In genomic region chr19:35544110-35544802, GRCh38 we compare ENCODE assay signal across 10 cellular contexts. TPM values are rescaled to one million over a fixed set of nuclear protein-coding genes. Genes with fewer than 3 reads are reported as not detected.
DNase-seq lines count a peak whose midpoint lies in the region; ATAC-seq and TF ChIP-seq lines count a peak whose summit lies in the region.
"Had no signal": no experiment of that assay in that cellular context is flagged by ENCODE, and none has a peak within 500 bp of the region (broad histone marks: within the 10 kb centered on the region; RNA-seq: fewer than 3 reads in every experiment).

No MANE protein-coding gene starts in this region.

- 94% methylated on average over 2 of the region's 3 CpGs for WGBS in mammary epithelial cell (ENCODE audit: low coverage, missing lambda C conversion rate)

- H2AFZ ChIP-seq in ACC112 (ENCODE audit: low read length, unreplicated experiment): no peak overlapping the region
- H2AFZ ChIP-seq in mammary epithelial cell (ENCODE audit: low read depth, low read length): peak overlapping the region; percentile 94

- no peak for ATAC-seq in GM21723 (IDR thresholded peaks at IDR 0.05; ENCODE audit: unreplicated experiment)
- no peak for ATAC-seq in HG02623 (IDR thresholded peaks at IDR 0.05; ENCODE audit: unreplicated experiment)
- no peak for ATAC-seq in GM19397 (IDR thresholded peaks at IDR 0.05; ENCODE audit: unreplicated experiment)

- H3K27me3 ChIP-seq in ACC112 (ENCODE audit: insufficient read depth, low read length) (no peaks in the 10 kb centered on the region), HUES6 (ENCODE audit: control insufficient read depth, insufficient read depth, low read length) (no peaks in the 10 kb centered on the region), mammary epithelial cell (ENCODE audit: insufficient read depth, low read length) (no peaks in the 10 kb centered on the region), mucosa of stomach (ENCODE audit: control insufficient read depth, insufficient read depth, low read length) (no peaks in the 10 kb centered on the region)

- H3K4me2 ChIP-seq in mammary epithelial cell (ENCODE audit: insufficient read depth, low read depth, low read length): peak overlapping the region; percentile 89

- no peaks in the 10 kb centered on the region for H4K20me1 ChIP-seq in mammary epithelial cell (ENCODE audit: insufficient read depth, low read length)

- no TSS peak for BruUV-seq in mammary epithelial cell (replicated peaks; lab: Mats Ljungman, UMichigan)

- H3K4me3 ChIP-seq in ACC112 (ENCODE audit: low read depth, low read length): peak overlapping the region; percentile 89
- peak overlapping the region; percentile 89 for H3K4me3 ChIP-seq in HUES6 (ENCODE audit: low read depth, low read length)
- H3K4me3 ChIP-seq in mammary epithelial cell (replicated peaks in 1 of 3; ENCODE audit: insufficient read depth in 1 of 3, low read depth in 2 of 3, low read length in 3 of 3): peak overlapping the region; percentile 88 to 90 (median 89)
- peak overlapping the region; percentile 92 for H3K4me3 ChIP-seq in mucosa of stomach (ENCODE audit: low read length)

- no peak for TF ChIP-seq CTCF in mammary epithelial cell (conservative IDR thresholded peaks at IDR 0.05 in 1 of 2, IDR thresholded peaks at IDR 0.05 in 1 of 2; ENCODE audit: extremely low read depth in 1 of 2, insufficient read depth in 1 of 2, low read depth in 1 of 2, low read length in 2 of 2)

- H3K27ac ChIP-seq in ACC112 (ENCODE audit: low read depth, low read length): no peak overlapping the region
- no peak overlapping the region for H3K27ac ChIP-seq in HUES6 (ENCODE audit: low read depth, low read length)
- peak overlapping the region; percentile 84 for H3K27ac ChIP-seq in mammary epithelial cell (ENCODE audit: insufficient read depth, low read depth, low read length)

- peaks cover 8% of the 10 kb centered on the region for H3K4me1 ChIP-seq in ACC112 (ENCODE audit: control insufficient read depth, insufficient read depth, low read length, unreplicated experiment)
- peaks cover 12% of the 10 kb centered on the region for H3K4me1 ChIP-seq in HUES6 (ENCODE audit: control insufficient read depth, insufficient read depth, low read length)
- H3K4me1 ChIP-seq in mammary epithelial cell (ENCODE audit: insufficient read depth, low read length): peaks cover 7% of the 10 kb centered on the region
- H3K4me1 ChIP-seq in mucosa of stomach (ENCODE audit: control insufficient read depth, insufficient read depth, low read length): peaks cover 18% of the 10 kb centered on the region

- H3K9me3 ChIP-seq in HUES6 (ENCODE audit: control insufficient read depth, insufficient read depth, low read depth, low read length) (no peaks in the 10 kb centered on the region), mammary epithelial cell (replicated peaks; ENCODE audit: insufficient read depth, low read length) (no peaks in the 10 kb centered on the region), mucosa of stomach (ENCODE audit: control insufficient read depth, low read length) (no peaks in the 10 kb centered on the region)

- no peak for DNase-seq in mammary epithelial cell
- DNase-seq in ACHN: no peak
- DNase-seq: activated CD8-positive, alpha-beta memory T cell treated with anti-CD3 and anti-CD28 coated beads for 24 hours had no signal

- intact Hi-C loops in mammary epithelial cell (cut with micrococcal nuclease): loop anchor here (2.0 kb wide), 1 partner anchor 25 kb away; no protein-coding TSS in a partner anchor

- H3K9ac ChIP-seq in HUES6 (ENCODE audit: low read length) (peak overlapping the region; percentile 97), mammary epithelial cell (ENCODE audit: insufficient read depth, low read length) (peak overlapping the region; percentile 23), mucosa of stomach (ENCODE audit: low read length) (peak overlapping the region; percentile 90)

- H3K79me2 ChIP-seq in ACC112 (ENCODE audit: control insufficient read depth, insufficient read depth, low read length, unreplicated experiment): peaks cover 27% of the 10 kb centered on the region
- peaks cover 46% of the 10 kb centered on the region for H3K79me2 ChIP-seq in mammary epithelial cell (ENCODE audit: insufficient read depth, low read length)

- dilution Hi-C loops in mammary epithelial cell (cut with HindIII; ENCODE audit: low sequenced_read_pairs): no loop called here

- H3K36me3 ChIP-seq in ACC112 (ENCODE audit: insufficient read depth, low read length): no peaks in the 10 kb centered on the region
- peaks cover 33% of the 10 kb centered on the region for H3K36me3 ChIP-seq in HUES6 (ENCODE audit: control insufficient read depth, insufficient read depth, low read length)
- peaks cover 5% of the 10 kb centered on the region for H3K36me3 ChIP-seq in mammary epithelial cell (ENCODE audit: insufficient read depth, low read length)
- H3K36me3 ChIP-seq in mucosa of stomach (ENCODE audit: control insufficient read depth, insufficient read depth, low read length): no peaks in the 10 kb centered on the region

- in situ Hi-C loops in mammary epithelial cell (cut with MboI; ENCODE audit: low sequenced_read_pairs in 2 of 2) (loop anchor here in 1 of 2 donors (10.0 kb wide), 1 partner anchor 171 kb away; the partner anchor contains the start of gene KMT2B), ACHN (cut with HindIII; ENCODE audit: low pct_ligation_motif_present, low pct_unique_long_range_greater_than_20kb, low sequenced_read_pairs) (no loop called here)

- CTCF ChIA-PET in mammary epithelial cell (lab: Charles Lee; ENCODE audit: low non-redundant PET): interaction anchor here (0.6 kb wide), 1 partner anchor 34 kb away, joined by 3 read pairs; no protein-coding TSS in a partner anchor

RNA-seq across cellular contexts. Expression of gene TMEM147, which starts 1.2 kb away (rescaled TPM):
- total RNA-seq in mammary epithelial cell: 10 to 100 TPM; 79.4 to 99.0 TPM
- 145 TPM for polyA plus RNA-seq in mammary epithelial cell
- 124 TPM for polyA minus RNA-seq in mammary epithelial cell

RNA-seq across cellular contexts. Expression of gene GAPDHS, which starts 11.0 kb away (rescaled TPM):
- total RNA-seq in mammary epithelial cell: not detected
- not detected for polyA plus RNA-seq in mammary epithelial cell
- polyA minus RNA-seq in mammary epithelial cell: not detected
- total RNA-seq: renal cortical epithelial cell had no signal

RNA-seq across cellular contexts. Expression of gene SBSN, which starts 16.1 kb away (rescaled TPM):
- 1 to 10 TPM in 1 of 2 donors, under 1 TPM in 1; 0.17 to 2.9 TPM for total RNA-seq in mammary epithelial cell
- polyA plus RNA-seq in mammary epithelial cell: 2.3 TPM
- polyA minus RNA-seq in mammary epithelial cell: not detected

RNA-seq across cellular contexts. Expression of gene ATP4A, which starts 19.2 kb away (rescaled TPM):
- total RNA-seq in mammary epithelial cell: not detected
- not detected for polyA plus RNA-seq in mammary epithelial cell
- not detected for polyA minus RNA-seq in mammary epithelial cell
- total RNA-seq: renal cortical epithelial cell had no signal

RNA-seq across cellular contexts. Expression of gene DMKN, which starts 30.8 kb away (rescaled TPM):
- total RNA-seq in mammary epithelial cell: 100 to 1,000 TPM; 127 to 237 TPM
- polyA plus RNA-seq in mammary epithelial cell: 212 TPM
- polyA minus RNA-seq in mammary epithelial cell: 74.9 TPM

Comparison
In these comparisons a context has a peak if more than half of its experiments do, and no peak if none do; other contexts are left out.
1. H3K9ac ChIP-seq: peak in every context shown above with its lines; median percentile 97 in HUES6; 90 in mucosa of stomach; 23 in mammary epithelial cell.